1 cellular context compared by ENCODE assay signal in genomic region chr3:72265661-72266370, GRCh38.
TF ChIP-seq lines count a peak whose summit lies in the region.

No MANE protein-coding gene starts in this region.

TF ChIP-seq in K562, 482 proteins besides CTCF, POLR2A, EP300 and RAD21 (continued from another document):
- 0 out of 2 replicates have a peak, but pooled peaks have one; percentile 15 for TF ChIP-seq MGA (IDR thresholded peaks at IDR 0.05)
TF ChIP-seq in K562: peak in this region for 2.
